In genomic region chr12:32754101-32754500, GRCh38 we compare ENCODE assay signal across 8 cellular contexts. TPM values are rescaled to one million over a fixed set of nuclear protein-coding genes. Genes with fewer than 3 reads are reported as not detected.
DNase-seq lines count a peak whose midpoint lies in the region; ATAC-seq, FAIRE-seq and TF ChIP-seq lines count a peak whose summit lies in the region.

No MANE protein-coding gene starts in this region.

- no TSS peak for BruUV-seq in HepG2 (replicated peaks; lab: Mats Ljungman, UMichigan)

- DNase-seq in HepG2 (ENCODE audit: low spot score) (no peak), right lobe of liver (no peak), iris pigment epithelial cell (ENCODE audit: low read depth) (peak; percentile 14), hypothalamus (lab: John Stamatoyannopoulos, UW) (no peak), GM03348 (ENCODE audit: low spot score) (no peak), urothelium cell line (ENCODE audit: low spot score) (no peak)
- DNase-seq in activated naive CD4-positive, alpha-beta T cell treated with anti-CD3 and anti-CD28 coated beads, Interleukin-2, amount 50 U/mL, for 72 hours (ENCODE audit: low spot score in 2 of 2): no peak

- H3K9ac ChIP-seq in HepG2 (ENCODE audit: insufficient read depth, low read depth, low read length): peak overlapping the region; percentile 90

- TF ChIP-seq CTCF in HepG2 (CRISPR knock-in tag; IDR thresholded peaks at IDR 0.05): no peak
- no peak for TF ChIP-seq CTCF in right lobe of liver (IDR thresholded peaks at IDR 0.05)

- CTCF ChIA-PET in HepG2 (lab: Yijun Ruan, JAX; ENCODE audit: low intra/inter-chr PET ratio, low total read pairs): no interaction called here

- no peak overlapping the region for H2AFZ ChIP-seq in HepG2 (ENCODE audit: low read length)

- TF ChIP-seq EP300 in HepG2 (IDR thresholded peaks at IDR 0.05; ENCODE audit: low read depth in 2 of 2, low read length in 2 of 2) (no peak), HepG2 (CRISPR knock-in tag; IDR thresholded peaks at IDR 0.05; ENCODE audit: borderline replicate concordance) (no peak)

- H3K4me1 ChIP-seq in HepG2 (ENCODE audit: insufficient read depth, low read length) (peaks cover 30% of the 10 kb centered on the region), right lobe of liver (peaks cover 0 to 10% (median 3%) of the 10 kb centered on the region in 4 donors)

- H3K36me3 ChIP-seq in HepG2 (replicated peaks in 1 of 2; ENCODE audit: control insufficient read depth in 1 of 2, insufficient read depth in 2 of 2, low read length in 2 of 2) (peaks cover 5 to 31% of the 10 kb centered on the region in 2 experiments), right lobe of liver (peaks cover 4 to 48% (median 19%) of the 10 kb centered on the region in 4 donors)

- POLR2A ChIA-PET in HepG2 (lab: Yijun Ruan, JAX): no interaction called here

- 69% methylated on average over 2 of the region's 2 CpGs for WGBS in HepG2 (ENCODE audit: low lambda C conversion rate)
- 32% methylated on average over 2 of the region's 2 CpGs for WGBS in right lobe of liver (ENCODE audit: insufficient coverage, low coverage, low lambda C conversion rate, missing lambda C conversion rate)

- no peaks in the 10 kb centered on the region for H3K9me3 Mint-ChIP-seq in activated naive CD4-positive, alpha-beta T cell treated with anti-CD3 and anti-CD28 coated beads, Interleukin-2, amount 50 U/mL, for 72 hours

- no peaks in the 10 kb centered on the region for H3K9me3 ChIP-seq in HepG2 (ENCODE audit: low read length)
- H3K9me3 ChIP-seq in right lobe of liver: no peaks in the 10 kb centered on the region

- intact Hi-C loops in HepG2 (cut with micrococcal nuclease; ENCODE audit: unreplicated experiment) (loop anchor here (10.0 kb wide), 2 partner anchors 111 to 651 kb away; no protein-coding TSS in a partner anchor), right lobe of liver (cut with DNase I) (no loop called here)

- no peak overlapping the region for H3K27ac ChIP-seq in HepG2 (ENCODE audit: extremely low read length, insufficient read depth, low read length)
- no peak overlapping the region for H3K27ac ChIP-seq in right lobe of liver

- H3K4me2 ChIP-seq in HepG2 (ENCODE audit: low read depth, low read length): peak overlapping the region; percentile 80

- no peak for TF ChIP-seq POLR2A in HepG2 (IDR thresholded peaks at IDR 0.05; ENCODE audit: insufficient read depth in 1 of 2, low read depth in 2 of 2, low read length in 2 of 2)
- TF ChIP-seq POLR2A in right lobe of liver (IDR thresholded peaks at IDR 0.05): no peak

- peaks cover 8 to 15% of the 10 kb centered on the region in 2 donors for H3K36me3 Mint-ChIP-seq in activated naive CD4-positive, alpha-beta T cell treated with anti-CD3 and anti-CD28 coated beads, Interleukin-2, amount 50 U/mL, for 72 hours

- in situ Hi-C loops in HepG2 (cut with HindIII; ENCODE audit: extremely low pct_ligation_motif_present, low pct_unique_long_range_greater_than_20kb): loop anchor here (25.0 kb wide), 1 partner anchor 658 kb away; no protein-coding TSS in a partner anchor

- H3K4me3 ChIP-seq in HepG2 (replicated peaks in 1 of 3; ENCODE audit: insufficient read depth in 1 of 3, low read depth in 2 of 3, low read length in 3 of 3) (peak overlapping the region; percentile 86 to 95 (median 91); a peak in 5 of 6 replicates), right lobe of liver (no peak overlapping the region)

- H3K27me3 ChIP-seq in HepG2 (ENCODE audit: control insufficient read depth in 1 of 2, insufficient read depth in 2 of 2, low read length in 2 of 2): no peaks in the 10 kb centered on the region; a peak in 1 of 5 replicates
- H3K27me3 ChIP-seq in right lobe of liver: no peaks in the 10 kb centered on the region

- ATAC-seq in HepG2: no peak
- ATAC-seq in right lobe of liver: no peak
- no peak for ATAC-seq in activated naive CD4-positive, alpha-beta T cell treated with anti-CD3 and anti-CD28 coated beads, Interleukin-2, amount 50 U/mL, for 72 hours
- ATAC-seq in HG02763 (IDR thresholded peaks at IDR 0.05; ENCODE audit: unreplicated experiment): no peak

- H3K79me2 ChIP-seq in HepG2 (ENCODE audit: insufficient read depth, low read length): peaks cover 29% of the 10 kb centered on the region

- H3K27ac Mint-ChIP-seq in activated naive CD4-positive, alpha-beta T cell treated with anti-CD3 and anti-CD28 coated beads, Interleukin-2, amount 50 U/mL, for 72 hours: peak overlapping the region; percentile 92 to 98

- no peak for FAIRE-seq in HepG2 (lab: Jason Lieb, UNC)
- no peak for FAIRE-seq in urothelium cell line (lab: Jason Lieb, UNC)

- H4K20me1 ChIP-seq in HepG2 (ENCODE audit: insufficient read depth, low read length): no peaks in the 10 kb centered on the region

- no peak for TF ChIP-seq RAD21 in HepG2 (CRISPR knock-in tag; IDR thresholded peaks at IDR 0.05)

TF ChIP-seq in HepG2, 621 proteins besides CTCF, POLR2A, EP300 and RAD21:
- TF ChIP-seq MNT (IDR thresholded peaks at IDR 0.05): peak; percentile 44
- TF ChIP-seq ISL2 (CRISPR knock-in tag; IDR thresholded peaks at IDR 0.05): no peak

RNA-seq across cellular contexts. Expression of gene YARS2, which starts 1.6 kb away (rescaled TPM):
- total RNA-seq in HepG2 (2016; rRNA removed; fragmentation: Illumina TruSeq; extraction: Trizol) (36.0 and 39.6 TPM in 2 replicates), right lobe of liver (10 to 100 TPM in 2 of 6 experiments, 1 to 10 TPM in 4; 6.9 to 19.4 (median 9.0) TPM)
- 4.6 and 6.3 TPM in 2 replicates for total RNA-seq in HepG2 (2016; cell fraction: cytosol; rRNA removed; fragmentation: Illumina TruSeq; extraction: Trizol; ENCODE audit: low read depth)
- total RNA-seq in HepG2 (2016; cell fraction: insoluble cytoplasmic fraction; rRNA removed; fragmentation: Illumina TruSeq; extraction: Trizol): 30.7 and 37.6 TPM in 2 replicates
- total RNA-seq in HepG2 (2016; cell fraction: membrane; rRNA removed; fragmentation: Illumina TruSeq; extraction: Trizol): 11.1 and 13.5 TPM in 2 replicates
- total RNA-seq in HepG2 (2016; cell fraction: nucleus; rRNA removed; fragmentation: Illumina TruSeq; extraction: Trizol): 36.0 and 39.0 TPM in 2 replicates
- 15.8 and 17.9 TPM in 2 replicates for polyA plus RNA-seq in HepG2 (2011; rRNA removed)
- 12.4 and 16.4 TPM in 2 replicates for polyA plus RNA-seq in HepG2 (2011; cell fraction: cytosol; rRNA removed)
- 8.7 and 9.5 TPM in 2 replicates for polyA plus RNA-seq in HepG2 (2011; cell fraction: nucleus; rRNA removed)
- 15.8 and 19.9 TPM in 2 replicates for polyA plus RNA-seq in HepG2 (2012)
- 4.4 and 6.7 TPM in 2 replicates for polyA plus RNA-seq in HepG2 (2016; cell fraction: cytosol; fragmentation: Illumina TruSeq; extraction: Trizol; ENCODE audit: low read depth)
- 40.4 and 43.2 TPM in 2 replicates for polyA plus RNA-seq in HepG2 (2016; cell fraction: insoluble cytoplasmic fraction; fragmentation: Illumina TruSeq; extraction: Trizol; ENCODE audit: low read depth)
- 8.7 and 10.1 TPM in 2 replicates for polyA plus RNA-seq in HepG2 (2016; cell fraction: membrane; fragmentation: Illumina TruSeq; extraction: Trizol; ENCODE audit: low read depth)
- polyA plus RNA-seq in HepG2 (2016; cell fraction: nucleus; fragmentation: Illumina TruSeq; extraction: Trizol; ENCODE audit: insufficient read depth, low read depth): 49.2 and 51.6 TPM in 2 replicates
- polyA minus RNA-seq in HepG2 (2011; rRNA and poly(A)+ RNA removed; ENCODE audit: low replicate concordance): 23.5 and 23.6 TPM in 2 replicates
- 10.2 and 14.5 TPM in 2 replicates for polyA minus RNA-seq in HepG2 (2011; cell fraction: cytosol; rRNA and poly(A)+ RNA removed)
- polyA minus RNA-seq in HepG2 (2011; cell fraction: nucleus; rRNA and poly(A)+ RNA removed): 27.5 and 33.3 TPM in 2 replicates
- 10 to 100 TPM; 18.0 to 28.8 TPM for total RNA-seq in activated naive CD4-positive, alpha-beta T cell treated with anti-CD3 and anti-CD28 coated beads, Interleukin-2, amount 50 U/mL, for 72 hours

Comparison
In these comparisons a context has a peak if more than half of its experiments do, and no peak if none do; other contexts are left out.
1. H3K4me3 ChIP-seq: peak in HepG2 (3 of 3); none in right lobe of liver (0 of 3).